Comparison of ENCODE assay signal across 8 cellular contexts in genomic region chr22:19756288-19757128, GRCh38. TPM values are rescaled to one million over a fixed set of nuclear protein-coding genes. Genes with fewer than 3 reads are reported as not detected.
DNase-seq lines count a peak whose midpoint lies in the region; ATAC-seq and TF ChIP-seq lines count a peak whose summit lies in the region.

No MANE protein-coding gene starts in this region.

- TF ChIP-seq CTCF in OCI-LY3 (IDR thresholded peaks at IDR 0.05; ENCODE audit: low read depth, low read length) (peak; percentile 53), heart left ventricle (IDR thresholded peaks at IDR 0.05) (peak; percentile 13 to 50 (median 34))

- intact Hi-C loops in heart left ventricle (cut with DNase I), result no loop called here

- H3K36me3 ChIP-seq in OCI-LY3 (replicated peaks; ENCODE audit: low read depth, low read length) (no peaks in the 10 kb centered on the region), heart left ventricle (no peaks in the 10 kb centered on the region)

- peak overlapping the region; percentile 56 for H3K4me2 ChIP-seq in OCI-LY3 (ENCODE audit: low read length)

- ATAC-seq in heart left ventricle, result peak in 2 of 4 donors; percentile 44 to 48
- no peak for ATAC-seq in HG02571 (IDR thresholded peaks at IDR 0.05; ENCODE audit: unreplicated experiment)

- H3K27me3 ChIP-seq in OCI-LY3 (ENCODE audit: low read depth, low read length) (no peaks in the 10 kb centered on the region), heart left ventricle (peaks cover 57 to 83% (median 70%) of the 10 kb centered on the region in 9 donors)

- H3K4me1 ChIP-seq in OCI-LY3 (ENCODE audit: low read length) (peaks cover 5% of the 10 kb centered on the region), heart left ventricle (peaks cover 0 to 53% (median 18%) of the 10 kb centered on the region in 12 donors)

- no peak overlapping the region; the same call in 1 of the 2 replicates for H2AFZ ChIP-seq in OCI-LY3 (ENCODE audit: low read depth, low read length)

- H3K27ac ChIP-seq in OCI-LY3 (ENCODE audit: low read length) (no peak overlapping the region), heart left ventricle (no peak overlapping the region)

- peak overlapping the region; percentile 71 for H3K4me3 ChIP-seq in OCI-LY3 (ENCODE audit: low read length)
- peak overlapping the region in 9 of 12 donors; percentile 0 to 50 (median 20) for H3K4me3 ChIP-seq in heart left ventricle

- no peaks in the 10 kb centered on the region for H4K20me1 ChIP-seq in OCI-LY3 (ENCODE audit: insufficient read depth, low read length)

- H3K9me3 ChIP-seq in OCI-LY3 (ENCODE audit: insufficient read depth, low read length) (no peaks in the 10 kb centered on the region), heart left ventricle (no peaks in the 10 kb centered on the region)

- no peaks in the 10 kb centered on the region for H3K79me2 ChIP-seq in OCI-LY3 (ENCODE audit: low read length)

- WGBS in heart left ventricle, 4 donors, result 3 to 5% (median 4%) methylated on average over 48 to 76 of the region's 76 CpGs

- TF ChIP-seq POLR2A in heart left ventricle (IDR thresholded peaks at IDR 0.05), result no peak

- DNase-seq in NCI-H2081 (lab: John Stamatoyannopoulos, UW), result peak; percentile 47 to 53
- DNase-seq in NCI-H2081 treated with DMSO at 0.1 percent for 48 hours (lab: John Stamatoyannopoulos, UW), result no peak
- DNase-seq in activated effector memory CD4-positive, alpha-beta T cell treated with anti-CD3 and anti-CD28 coated beads, Interleukin-2, amount 50 U/mL, for 16 hours, result peak; percentile 88
- peak in 1 of 5 donors; percentile 59 for DNase-seq in heart left ventricle
- peak; percentile 57 for DNase-seq in stimulated activated CD4-positive, alpha-beta T cell treated with anti-CD3 and anti-CD28 coated beads, Interleukin-1b, Interleukin-23, amount 100 ng/mL, for 48 hours
- no peak for DNase-seq in hippocampal formation (lab: John Stamatoyannopoulos, UW)

- no peak overlapping the region for H3K9ac ChIP-seq in OCI-LY3 (ENCODE audit: low read length)

RNA-seq across cellular contexts. Expression of gene TBX1, which starts 4.1 kb away (rescaled TPM):
- 1 to 10 TPM in 4 of 9 donors, under 1 TPM in 4, not detected in 1; 0.28 to 3.1 (median 1.2) TPM for total RNA-seq in heart left ventricle
- polyA plus RNA-seq in heart left ventricle, result under 1 TPM; 0.11 to 0.95 TPM

RNA-seq across cellular contexts. Expression of gene GP1BB, which starts 33.2 kb away (rescaled TPM):
- 10 to 100 TPM in 3 of 9 donors, 1 to 10 TPM in 3, not detected in 3; 1.4 to 52.2 (median 10.7) TPM for total RNA-seq in heart left ventricle
- 10 to 100 TPM in 1 of 2 donors, 1 to 10 TPM in 1; 6.5 to 30.4 TPM for polyA plus RNA-seq in heart left ventricle

RNA-seq across cellular contexts. Expression of gene SEPTIN5, which starts 42.2 kb away (rescaled TPM):
- 100 to 1,000 TPM in 7 of 9 donors, 10 to 100 TPM in 2; 88.3 to 272 (median 156) TPM for total RNA-seq in heart left ventricle
- polyA plus RNA-seq in heart left ventricle, result 100 to 1,000 TPM in 1 of 2 donors, 10 to 100 TPM in 1; 75.7 to 127 TPM

Comparison
In these comparisons a context has a peak if more than half of its experiments do, and no peak if none do; other contexts are left out.
1. DNase-seq: peak in NCI-H2081 (2 of 2), activated effector memory CD4-positive, alpha-beta T cell treated with anti-CD3 and anti-CD28 coated beads, Interleukin-2, amount 50 U/mL, for 16 hours (single experiment) and stimulated activated CD4-positive, alpha-beta T cell treated with anti-CD3 and anti-CD28 coated beads, Interleukin-1b, Interleukin-23, amount 100 ng/mL, for 48 hours (single experiment); none in NCI-H2081 treated with DMSO at 0.1 percent for 48 hours (single experiment) and hippocampal formation (0 of 2).